Comparison of ENCODE assay signal across 16 cellular contexts in genomic region chr1:197618065-197618464, GRCh38.
A peak's percentile ranks its signal among the peaks of the same experiment; 100 is the strongest.
DNase-seq lines count a peak whose midpoint lies in the region; ATAC-seq and TF ChIP-seq lines count a peak whose summit lies in the region.
"Had no signal": no experiment of that assay in that cellular context is flagged by ENCODE, and none has a peak within 500 bp of the region (broad histone marks: within the 10 kb centered on the region; RNA-seq: fewer than 3 reads in every experiment).

No MANE protein-coding gene starts in this region.

- no peaks in the 10 kb centered on the region for H3K9me3 ChIP-seq in stomach

- intact Hi-C loops in stomach (cut with DNase I; ENCODE audit: low total_unique reads): no loop called here

- TF ChIP-seq POLR2A in stomach (IDR thresholded peaks at IDR 0.05): no peak

- H3K4me1 ChIP-seq in stomach: peaks cover 0 to 10% (median 0%) of the 10 kb centered on the region in 4 donors

- no peaks in the 10 kb centered on the region for H3K27me3 ChIP-seq in stomach

- DNase-seq in EH (ENCODE audit: low read depth): peak; percentile 28
- DNase-seq in NCI-H2171 (lab: John Stamatoyannopoulos, UW): peak; percentile 69
- DNase-seq in amniotic epithelial cell (ENCODE audit: low read depth): peak; percentile 23
- DNase-seq in left lobe of liver (ENCODE audit: low spot score): no peak
- no peak for DNase-seq in HuH-7.5 (ENCODE audit: low spot score)
- DNase-seq in stomach: no peak
- no peak for DNase-seq in cerebellar cortex (ENCODE audit: low spot score)
- DNase-seq: activated gamma-delta T cell treated with Interleukin-2 at 50 U/mL for 16 hours, C1 segment of cervical spinal cord, GDM1, NCI-H774, nephron progenitor cell, SIG-M5 had no signal

- ATAC-seq in left lobe of liver (peak; percentile 15), GM21447 (IDR thresholded peaks at IDR 0.05; ENCODE audit: unreplicated experiment) (no peak)
- ATAC-seq: GM23338, sciatic nerve had no signal

- 58 to 75% (median 60%) methylated on average over 3 of the region's 3 CpGs for WGBS in stomach, 5 donors

- no peak overlapping the region for H3K4me3 ChIP-seq in stomach
- H3K4me3 ChIP-seq: GM23338 had no signal

- no peak for TF ChIP-seq CTCF in stomach (IDR thresholded peaks at IDR 0.05)

- no peak for TF ChIP-seq EP300 in stomach (IDR thresholded peaks at IDR 0.05)

- H3K36me3 ChIP-seq in stomach: peaks cover 0 to 9% (median 3%) of the 10 kb centered on the region in 4 donors

- no peak overlapping the region for H3K27ac ChIP-seq in stomach

Comparison
In these comparisons a context has a peak if more than half of its experiments do, and no peak if none do; other contexts are left out.
1. DNase-seq: peak in EH (single experiment), NCI-H2171 (single experiment) and amniotic epithelial cell (single experiment); none in left lobe of liver (single experiment), HuH-7.5 (single experiment), stomach (single experiment) and cerebellar cortex (single experiment).